Comparison of ENCODE assay signal across 23 cellular contexts in genomic region chr10:97481071-97481470, GRCh38. TPM values are rescaled to one million over a fixed set of nuclear protein-coding genes. Genes with fewer than 3 reads are reported as not detected.
DNase-seq lines count a peak whose midpoint lies in the region; ATAC-seq and TF ChIP-seq lines count a peak whose summit lies in the region.
"Had no signal": no experiment of that assay in that cellular context is flagged by ENCODE, and none has a peak within 500 bp of the region (broad histone marks: within the 10 kb centered on the region; RNA-seq: fewer than 3 reads in every experiment).

No MANE protein-coding gene starts in this region.

- WGBS in smooth muscle cell (ENCODE audit: low lambda C conversion rate): 85% methylated on average over 4 of the region's 4 CpGs

- no peak overlapping the region for H3K4me3 ChIP-seq in smooth muscle cell
- no peak overlapping the region for H3K4me3 ChIP-seq in colonic mucosa
- H3K4me3 ChIP-seq: cardiac muscle cell, left ventricle myocardium inferior, SK-N-MC, vagina had no signal

- H3K36me3 ChIP-seq in smooth muscle cell (ENCODE audit: low read depth) (peaks cover 16% of the 10 kb centered on the region), colonic mucosa (no peaks in the 10 kb centered on the region)

- H4K20me1 ChIP-seq in smooth muscle cell (ENCODE audit: low read depth): peaks cover 67% of the 10 kb centered on the region

- H3K4me1 ChIP-seq in smooth muscle cell (ENCODE audit: low read depth) (no peaks in the 10 kb centered on the region), colonic mucosa (no peaks in the 10 kb centered on the region)

- peaks cover 5% of the 10 kb centered on the region for H3F3A ChIP-seq in smooth muscle cell (ENCODE audit: low read depth)

- TF ChIP-seq CTCF in HFFc6 (IDR thresholded peaks at IDR 0.05) (no peak), RWPE1 (conservative IDR thresholded peaks at IDR 0.05; ENCODE audit: low read depth) (no peak), smooth muscle cell (IDR thresholded peaks at IDR 0.05; ENCODE audit: borderline replicate concordance, insufficient read depth, poor library complexity, severe bottlenecking) (no peak), colonic mucosa (IDR thresholded peaks at IDR 0.05) (no peak)

- H3K27ac Mint-ChIP-seq in HFFc6: peak overlapping the region; percentile 68
- H3K27ac Mint-ChIP-seq: activated CD8-positive, alpha-beta T cell treated with anti-CD3 and anti-CD28 coated beads for 36 hours; dendritic cell treated with granulocyte-macrophage colony-stimulating factor and Interleukin-4, amounts not matched to agents 40 ng/mL and 50 ng/mL, for 4 days had no signal

- H3K9me3 Mint-ChIP-seq in HFFc6: no peaks in the 10 kb centered on the region
- H3K9me3 Mint-ChIP-seq: activated CD8-positive, alpha-beta T cell treated with anti-CD3 and anti-CD28 coated beads for 36 hours; CD14-positive monocyte; dendritic cell treated with granulocyte-macrophage colony-stimulating factor and Interleukin-4, amounts not matched to agents 40 ng/mL and 50 ng/mL, for 4 days had no signal

- H3K9me3 ChIP-seq in smooth muscle cell (replicated peaks; ENCODE audit: low read depth) (no peaks in the 10 kb centered on the region), colonic mucosa (no peaks in the 10 kb centered on the region)
- H3K9me3 ChIP-seq: left ventricle myocardium inferior, vagina had no signal

- POLR2A ChIA-PET in RWPE1 (lab: Yijun Ruan, JAX; ENCODE audit: low non-redundant PET): no interaction called here

- peaks cover 43% of the 10 kb centered on the region for H3K4me1 Mint-ChIP-seq in HFFc6 (ENCODE audit: low read depth)
- H3K4me1 Mint-ChIP-seq: CD14-positive monocyte had no signal

- no peaks in the 10 kb centered on the region for H3K27me3 ChIP-seq in smooth muscle cell (ENCODE audit: low read depth)
- H3K27me3 ChIP-seq in colonic mucosa: no peaks in the 10 kb centered on the region
- H3K27me3 ChIP-seq: cardiac muscle cell, vagina had no signal

- H3K4me3 Mint-ChIP-seq in HFFc6: no peak overlapping the region
- H3K4me3 Mint-ChIP-seq: activated CD8-positive, alpha-beta T cell treated with anti-CD3 and anti-CD28 coated beads for 36 hours; CD14-positive monocyte; dendritic cell treated with granulocyte-macrophage colony-stimulating factor and Interleukin-4, amounts not matched to agents 40 ng/mL and 50 ng/mL, for 4 days had no signal

- peaks cover 38% of the 10 kb centered on the region for H3K36me3 Mint-ChIP-seq in HFFc6 (ENCODE audit: low read depth)

- H2AFZ ChIP-seq in smooth muscle cell (ENCODE audit: low read depth): no peak overlapping the region

- H3K27me3 Mint-ChIP-seq in HFFc6 (ENCODE audit: insufficient read depth): no peaks in the 10 kb centered on the region
- H3K27me3 Mint-ChIP-seq: activated CD8-positive, alpha-beta T cell treated with anti-CD3 and anti-CD28 coated beads for 36 hours; dendritic cell treated with granulocyte-macrophage colony-stimulating factor and Interleukin-4, amounts not matched to agents 40 ng/mL and 50 ng/mL, for 4 days had no signal

- no peak overlapping the region for H3K4me2 ChIP-seq in smooth muscle cell

- ATAC-seq in esophagus mucosa (peak; percentile 45), HG02885 (IDR thresholded peaks at IDR 0.05; ENCODE audit: poor library complexity, unreplicated experiment) (no peak)
- ATAC-seq: activated CD8-positive, alpha-beta T cell treated with anti-CD3 and anti-CD28 coated beads for 36 hours had no signal

- DNase-seq in HFFc6 (peak; percentile 15), RWPE1 (ENCODE audit: low spot score) (peak; percentile 67), smooth muscle cell (lab: John Stamatoyannopoulos, UW; ENCODE audit: unreplicated experiment) (no peak), anterior cingulate cortex (lab: John Stamatoyannopoulos, UW) (no peak), colonic mucosa (no peak)
- DNase-seq: activated CD4-positive, CD25-positive, alpha-beta regulatory T cell; activated CD8-positive, alpha-beta T cell treated with anti-CD3 and anti-CD28 coated beads for 36 hours; activated naive CD4-positive, alpha-beta T cell treated with Interleukin-2 at 50 U/mL for 16 hours; amniotic stem cell; DMS 273 treated with DMSO at 0.1 percent for 48 hours; GDM1; head of caudate nucleus; left ventricle myocardium inferior; NCI-H524 treated with DMSO at 0.1 percent for 48 hours; posterior cingulate gyrus; substantia nigra had no signal

- H3K9ac ChIP-seq in smooth muscle cell (ENCODE audit: low read depth): no peak overlapping the region
- no peak overlapping the region for H3K9ac ChIP-seq in colonic mucosa (ENCODE audit: low read depth in 2 of 2, low read length in 2 of 2)

- intact Hi-C loops in colonic mucosa (cut with DNase I): no loop called here

- no peak overlapping the region for H3K27ac ChIP-seq in RWPE1
- H3K27ac ChIP-seq in smooth muscle cell (ENCODE audit: low read depth): peak overlapping the region; percentile 19
- no peak overlapping the region for H3K27ac ChIP-seq in colonic mucosa
- H3K27ac ChIP-seq: cardiac muscle cell, left ventricle myocardium inferior, SK-N-MC, vagina had no signal

- peaks cover 62% of the 10 kb centered on the region for H3K79me2 ChIP-seq in smooth muscle cell (ENCODE audit: low read depth)

- CTCF ChIA-PET in RWPE1 (lab: Yijun Ruan, JAX): interaction anchor here (1.1 to 1.2 kb wide), 2 partner anchors 73 to 115 kb away, joined by 3 read pairs; no protein-coding TSS in a partner anchor

RNA-seq across cellular contexts. Expression of gene MMS19, which starts 17.2 kb away (rescaled TPM):
- total RNA-seq in HFFc6 (2021; fragmentation: NEBNext Ultra II Directional; extraction: Animal tissue kit (Norgen Biotek cat#: 25700)): 10 to 100 TPM; 53.8 to 61.2 (median 56.3) TPM
- 44.0 TPM for total RNA-seq in esophagus mucosa
- 97.9 and 125 TPM in 2 replicates for total RNA-seq in smooth muscle cell
- 76.8 and 81.4 TPM in 2 replicates for polyA plus RNA-seq in smooth muscle cell
- total RNA-seq in colonic mucosa: 10 to 100 TPM; 43.7 to 62.2 TPM

RNA-seq across cellular contexts. Expression of gene UBTD1, which starts 17.7 kb away (rescaled TPM):
- 10 to 100 TPM; 31.3 to 42.1 (median 34.8) TPM for total RNA-seq in HFFc6 (2021; fragmentation: NEBNext Ultra II Directional; extraction: Animal tissue kit (Norgen Biotek cat#: 25700))
- 5.1 TPM for total RNA-seq in esophagus mucosa
- 26.5 and 27.1 TPM in 2 replicates for total RNA-seq in smooth muscle cell
- polyA plus RNA-seq in smooth muscle cell: 59.9 and 61.5 TPM in 2 replicates
- 1 to 10 TPM; 1.8 to 3.2 TPM for total RNA-seq in colonic mucosa

RNA-seq across cellular contexts. Expression of gene ZDHHC16, which starts 35.1 kb away (rescaled TPM):
- 10 to 100 TPM; 60.7 to 64.9 (median 63.1) TPM for total RNA-seq in HFFc6 (2021; fragmentation: NEBNext Ultra II Directional; extraction: Animal tissue kit (Norgen Biotek cat#: 25700))
- total RNA-seq in esophagus mucosa (23.0 TPM), smooth muscle cell (48.5 and 50.3 TPM in 2 replicates), colonic mucosa (10 to 100 TPM; 31.4 to 57.0 TPM)
- polyA plus RNA-seq in smooth muscle cell: 73.3 and 81.1 TPM in 2 replicates

RNA-seq across cellular contexts. Expression of gene EXOSC1, which starts 35.3 kb away (rescaled TPM):
- total RNA-seq in HFFc6 (2021; fragmentation: NEBNext Ultra II Directional; extraction: Animal tissue kit (Norgen Biotek cat#: 25700)): 10 to 100 TPM; 36.2 to 42.8 (median 39.9) TPM
- total RNA-seq in esophagus mucosa (30.8 TPM), smooth muscle cell (44.9 and 48.7 TPM in 2 replicates), colonic mucosa (10 to 100 TPM; 22.5 to 35.5 TPM)
- 61.5 and 97.5 TPM in 2 replicates for polyA plus RNA-seq in smooth muscle cell

RNA-seq across cellular contexts. Expression of gene PGAM1, which starts 55.1 kb away (rescaled TPM):
- total RNA-seq in HFFc6 (2021; fragmentation: NEBNext Ultra II Directional; extraction: Animal tissue kit (Norgen Biotek cat#: 25700)): 100 to 1,000 TPM; 505 to 594 (median 542) TPM
- total RNA-seq in esophagus mucosa (324 TPM), smooth muscle cell (725 and 787 TPM in 2 replicates), colonic mucosa (100 to 1,000 TPM; 392 to 453 TPM)
- polyA plus RNA-seq in smooth muscle cell: 921 and 957 TPM in 2 replicates

Comparison
In these comparisons a context has a peak if more than half of its experiments do, and no peak if none do; other contexts are left out.
1. DNase-seq: peak in HFFc6 (single experiment) and RWPE1 (single experiment); none in smooth muscle cell (single experiment), anterior cingulate cortex (0 of 58) and colonic mucosa (single experiment).